29 cellular contexts compared by ENCODE assay signal in the genomic region with DNA sequence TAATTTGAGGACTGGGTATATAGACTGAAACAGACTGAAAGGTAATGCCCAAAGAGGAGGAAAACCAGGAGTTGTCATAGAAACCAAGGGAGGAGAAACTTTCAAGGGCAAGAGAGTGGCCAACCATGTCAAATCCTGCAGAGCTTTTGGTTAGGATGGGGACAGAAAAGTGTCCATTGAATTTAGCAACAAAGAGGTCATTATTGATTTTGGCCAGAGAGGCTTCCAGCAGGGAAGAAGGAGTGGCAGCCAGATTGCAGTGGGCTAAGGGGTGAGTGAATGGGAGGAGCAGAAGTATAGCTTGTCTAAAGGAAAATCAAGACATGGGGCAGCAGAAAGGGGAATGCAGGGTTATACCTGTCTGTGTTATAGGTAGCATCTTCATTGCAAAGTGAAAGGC.
"Had no signal": no experiment of that assay in that cellular context is flagged by ENCODE, and none has a peak within 500 bp of the region (broad histone marks: within the 10 kb centered on the region; RNA-seq: fewer than 3 reads in every experiment).

No MANE protein-coding gene starts in this region.

- H3K4me3 ChIP-seq: ascending aorta, breast epithelium, cardiac muscle cell, coronary artery, dorsolateral prefrontal cortex had no signal

- H3K4me1 ChIP-seq: breast epithelium had no signal

- H3K9me3 ChIP-seq: ascending aorta, breast epithelium had no signal

- H3K9me3 Mint-ChIP-seq: activated B cell treated with CpG ODN at 0.5 μM for 24 hours; activated naive CD4-positive, alpha-beta T cell treated with anti-CD3 and anti-CD28 coated beads, Interleukin-2, amount 10 ng/mL, durations not matched to agents 7 days and 5 days; activated naive CD4-positive, alpha-beta T cell treated with anti-CD3 and anti-CD28 coated beads, Interleukin-2, amount 50 U/mL, for 72 hours; activated naive CD8-positive, alpha-beta T cell treated with anti-CD3 and anti-CD28 coated beads, Interleukin-2, amount 10 ng/mL, durations not matched to agents 7 days and 5 days; activated T-cell treated with anti-CD3 and anti-CD28 coated beads, Interleukin-2, amount 50 U/mL, for 24 hours; brain; dendritic cell treated with granulocyte-macrophage colony-stimulating factor and Interleukin-4, amounts not matched to agents 40 ng/mL and 50 ng/mL, for 4 days; T-helper 2 cell treated with Interferon-gamma antibody and Interleukin-4, amounts not matched to agents 5 μg/mL and 100 μg/mL, for 36 hours had no signal

- H3K4me3 Mint-ChIP-seq: activated B cell treated with CpG ODN at 0.5 μM for 24 hours; activated CD4-positive, alpha-beta memory T cell treated with anti-CD3 and anti-CD28 coated beads, Interleukin-2, amount 10 ng/mL, durations not matched to agents 7 days and 5 days; activated naive CD4-positive, alpha-beta T cell treated with anti-CD3 and anti-CD28 coated beads, Interleukin-2, amount 10 ng/mL, durations not matched to agents 7 days and 5 days; activated naive CD8-positive, alpha-beta T cell treated with anti-CD3 and anti-CD28 coated beads, Interleukin-2, amount 10 ng/mL, durations not matched to agents 7 days and 5 days; activated T-cell treated with anti-CD3 and anti-CD28 coated beads, Interleukin-2, amount 50 U/mL, for 24 hours; activated T-cell treated with anti-CD3 and anti-CD28 coated beads, Interleukin-2, amount 50 U/mL, for 72 hours; brain; dendritic cell treated with granulocyte-macrophage colony-stimulating factor and Interleukin-4, amounts not matched to agents 40 ng/mL and 50 ng/mL, for 4 days; endodermal cell; T-helper 17 cell; T-helper 2 cell treated with Interferon-gamma antibody and Interleukin-4, amounts not matched to agents 5 μg/mL and 100 μg/mL, for 36 hours had no signal

- H3K36me3 ChIP-seq: ascending aorta, breast epithelium, cardiac muscle cell, WERI-Rb-1 had no signal

- DNase-seq: activated B cell treated with CpG ODN at 0.5 μM for 24 hours; activated CD4-positive, alpha-beta memory T cell treated with anti-CD3 and anti-CD28 coated beads, Interleukin-2, amount 10 ng/mL, durations not matched to agents 7 days and 5 days; activated CD4-positive, alpha-beta T cell treated with anti-CD3 and anti-CD28 coated beads for 48 hours; activated CD8-positive, alpha-beta memory T cell treated with anti-CD3 and anti-CD28 coated beads, Interleukin-2, amount 50 U/mL, for 48 hours; activated gamma-delta T cell; activated naive CD4-positive, alpha-beta T cell; activated naive CD4-positive, alpha-beta T cell treated with anti-CD3 and anti-CD28 coated beads, Interleukin-2, amount 10 ng/mL, durations not matched to agents 7 days and 5 days; activated naive CD8-positive, alpha-beta T cell treated with anti-CD3 and anti-CD28 coated beads, Interleukin-2, amount 10 ng/mL, durations not matched to agents 7 days and 5 days; activated T-cell treated with anti-CD3 and anti-CD28 coated beads for 4 hours; activated T-cell treated with anti-CD3 and anti-CD28 coated beads, Interleukin-2, amount 50 U/mL, for 24 hours; activated T-cell treated with anti-CD3 and anti-CD28 coated beads, Interleukin-2, amount 50 U/mL, for 72 hours; central memory CD4-positive, alpha-beta T cell; cerebellar nuclear complex; dorsolateral prefrontal cortex; effector memory CD4-positive, alpha-beta T cell; endodermal cell; foreskin fibroblast; head of caudate nucleus; T-helper 17 cell; T1000; WERI-Rb-1 had no signal

- H3K27me3 ChIP-seq: ascending aorta, breast epithelium, cardiac muscle cell, dorsolateral prefrontal cortex had no signal

- H3K27ac ChIP-seq: ascending aorta, breast epithelium, cardiac muscle cell, coronary artery, dorsolateral prefrontal cortex, WERI-Rb-1 had no signal

- H3K4me1 Mint-ChIP-seq: activated naive CD4-positive, alpha-beta T cell treated with anti-CD3 and anti-CD28 coated beads, Interleukin-2, amount 10 ng/mL, durations not matched to agents 7 days and 5 days; activated naive CD8-positive, alpha-beta T cell treated with anti-CD3 and anti-CD28 coated beads, Interleukin-2, amount 10 ng/mL, durations not matched to agents 7 days and 5 days; endodermal cell had no signal

- H3K27me3 Mint-ChIP-seq: activated B cell treated with CpG ODN at 0.5 μM for 24 hours; activated CD4-positive, alpha-beta memory T cell treated with anti-CD3 and anti-CD28 coated beads, Interleukin-2, amount 10 ng/mL, durations not matched to agents 7 days and 5 days; activated naive CD4-positive, alpha-beta T cell treated with anti-CD3 and anti-CD28 coated beads, Interleukin-2, amount 10 ng/mL, durations not matched to agents 7 days and 5 days; activated naive CD8-positive, alpha-beta T cell treated with anti-CD3 and anti-CD28 coated beads, Interleukin-2, amount 10 ng/mL, durations not matched to agents 7 days and 5 days; activated T-cell treated with anti-CD3 and anti-CD28 coated beads, Interleukin-2, amount 50 U/mL, for 24 hours; dendritic cell treated with granulocyte-macrophage colony-stimulating factor and Interleukin-4, amounts not matched to agents 40 ng/mL and 50 ng/mL, for 4 days; T-helper 17 cell had no signal

- H3K36me3 Mint-ChIP-seq: activated naive CD4-positive, alpha-beta T cell treated with anti-CD3 and anti-CD28 coated beads, Interleukin-2, amount 10 ng/mL, durations not matched to agents 7 days and 5 days; activated naive CD4-positive, alpha-beta T cell treated with anti-CD3 and anti-CD28 coated beads, Interleukin-2, amount 50 U/mL, for 72 hours; brain had no signal

- H3K27ac Mint-ChIP-seq: activated B cell treated with CpG ODN at 0.5 μM for 24 hours; activated CD4-positive, alpha-beta memory T cell treated with anti-CD3 and anti-CD28 coated beads, Interleukin-2, amount 10 ng/mL, durations not matched to agents 7 days and 5 days; activated naive CD4-positive, alpha-beta T cell treated with anti-CD3 and anti-CD28 coated beads, Interleukin-2, amount 10 ng/mL, durations not matched to agents 7 days and 5 days; activated naive CD4-positive, alpha-beta T cell treated with anti-CD3 and anti-CD28 coated beads, Interleukin-2, amount 50 U/mL, for 72 hours; activated naive CD8-positive, alpha-beta T cell treated with anti-CD3 and anti-CD28 coated beads, Interleukin-2, amount 10 ng/mL, durations not matched to agents 7 days and 5 days; activated T-cell treated with anti-CD3 and anti-CD28 coated beads, Interleukin-2, amount 50 U/mL, for 24 hours; activated T-cell treated with anti-CD3 and anti-CD28 coated beads, Interleukin-2, amount 50 U/mL, for 72 hours; brain; dendritic cell treated with granulocyte-macrophage colony-stimulating factor and Interleukin-4, amounts not matched to agents 40 ng/mL and 50 ng/mL, for 4 days; endodermal cell; T-helper 17 cell; T-helper 2 cell treated with Interferon-gamma antibody and Interleukin-4, amounts not matched to agents 5 μg/mL and 100 μg/mL, for 36 hours had no signal
